8 cellular contexts compared by ENCODE assay signal in genomic region chr9:15553528-15553898, GRCh38. TPM values are rescaled to one million over a fixed set of nuclear protein-coding genes. Genes with fewer than 3 reads are reported as not detected.
DNase-seq lines count a peak whose midpoint lies in the region; ATAC-seq and TF ChIP-seq lines count a peak whose summit lies in the region.

No MANE protein-coding gene starts in this region.

- H3K27ac Mint-ChIP-seq in Caco-2 (ENCODE audit: unreplicated experiment) (no peak overlapping the region), nephron (peak overlapping the region; percentile 82 to 96 (median 94))

- H3K27me3 Mint-ChIP-seq in Caco-2 (ENCODE audit: insufficient read depth, unreplicated experiment) (peaks cover 4% of the 10 kb centered on the region), nephron (ENCODE audit: low read depth) (no peaks in the 10 kb centered on the region)

- no peak overlapping the region for H3K27ac ChIP-seq in caudate nucleus (ENCODE audit: low read depth, low read length)

- no peaks in the 10 kb centered on the region for H3K4me1 Mint-ChIP-seq in Caco-2 (ENCODE audit: low read depth, unreplicated experiment)
- H3K4me1 Mint-ChIP-seq in nephron: no peaks in the 10 kb centered on the region

- no peaks in the 10 kb centered on the region for H3K27me3 ChIP-seq in Caco-2 (replicated peaks; ENCODE audit: control insufficient read depth, insufficient read depth, low read length)

- in situ Hi-C loops in G401 (cut with HindIII; ENCODE audit: low sequenced_read_pairs): no loop called here

- no peak for DNase-seq in Caco-2
- DNase-seq in cardiac fibroblast (ENCODE audit: low read depth in 2 of 2): no peak
- DNase-seq in G401 (ENCODE audit: low spot score): no peak
- no peak for DNase-seq in caudate nucleus (lab: John Stamatoyannopoulos, UW)
- DNase-seq in stimulated activated CD4-positive, alpha-beta T cell treated with anti-CD3 and anti-CD28 coated beads, Interleukin-1b, Interleukin-23, amount 100 ng/mL, for 48 hours: no peak

- peak overlapping the region; percentile 92 for H3K4me3 Mint-ChIP-seq in Caco-2 (ENCODE audit: unreplicated experiment)
- H3K4me3 Mint-ChIP-seq in nephron: peak overlapping the region; percentile 90 to 98 (median 91)

- no peak for TF ChIP-seq CTCF in Caco-2 (IDR thresholded peaks at IDR 0.05; ENCODE audit: insufficient read depth in 1 of 2, low read depth in 1 of 2, low read length in 1 of 2, severe bottlenecking in 1 of 2, unreplicated experiment in 1 of 2)
- TF ChIP-seq CTCF in cardiac fibroblast (IDR thresholded peaks at IDR 0.05; ENCODE audit: low read depth, low read length): no peak
- no peak for TF ChIP-seq CTCF in nephron (IDR thresholded peaks at IDR 0.05; ENCODE audit: unreplicated experiment in 3 of 3)

- POLR2A ChIA-PET in Caco-2 (lab: Charles Lee): interaction anchor here (1.6 kb wide), 1 partner anchor 42 kb away, joined by 6 read pairs; the partner anchor contains the start of gene PSIP1

- BruUV-seq in Caco-2 (replicated peaks; lab: Mats Ljungman, UMichigan): no TSS peak

- H3K36me3 ChIP-seq in Caco-2 (ENCODE audit: control insufficient read depth, insufficient read depth, low read length): no peaks in the 10 kb centered on the region

- no peaks in the 10 kb centered on the region for H3K9me3 Mint-ChIP-seq in Caco-2 (ENCODE audit: unreplicated experiment)
- no peaks in the 10 kb centered on the region for H3K9me3 Mint-ChIP-seq in nephron

- H3K36me3 Mint-ChIP-seq in Caco-2 (ENCODE audit: insufficient read depth, unreplicated experiment): peaks cover 9% of the 10 kb centered on the region
- peaks cover 18% of the 10 kb centered on the region for H3K36me3 Mint-ChIP-seq in nephron (ENCODE audit: low read depth)

- peak; percentile 12 for ATAC-seq in GM19463 (IDR thresholded peaks at IDR 0.05; ENCODE audit: unreplicated experiment)
- ATAC-seq in HG03558 (IDR thresholded peaks at IDR 0.05; ENCODE audit: extremely low read depth, unreplicated experiment): peak; percentile 6

- intact Hi-C loops in Caco-2 (cut with micrococcal nuclease; ENCODE audit: unreplicated experiment): loop anchor here (2.0 kb wide), 1 partner anchor 131 kb away; the partner anchor contains the start of gene SNAPC3

- H3K4me3 ChIP-seq in Caco-2 (ENCODE audit: low read depth, low read length) (peak overlapping the region; percentile 63), cardiac fibroblast (replicated peaks in 1 of 2; ENCODE audit: low read depth in 2 of 2, low read length in 2 of 2) (peak overlapping the region; percentile 79 to 84)

- 0 out of 2 replicates have a peak, but pooled peaks cover 3% of the 10 kb centered on the region for H3K4me1 ChIP-seq in Caco-2

- H3K9me3 ChIP-seq in Caco-2: no peaks in the 10 kb centered on the region

- CTCF ChIA-PET in Caco-2 (lab: Charles Lee): no interaction called here

RNA-seq across cellular contexts. Expression of gene CCDC171, which starts 0.7 kb away (rescaled TPM):
- 1.1 and 1.6 TPM in 2 replicates for total RNA-seq in Caco-2 (2022)
- total RNA-seq in G401 (2014; rRNA removed; shearing (Covaris generic)): 0.55 and 2.4 TPM in 2 replicates

RNA-seq across cellular contexts. Expression of gene PSIP1, which starts 42.7 kb away (rescaled TPM):
- total RNA-seq in Caco-2 (2022): 43.7 and 54.1 TPM in 2 replicates
- total RNA-seq in G401 (2014; rRNA removed; shearing (Covaris generic)): 53.0 and 87.4 TPM in 2 replicates
